In the genomic region with DNA sequence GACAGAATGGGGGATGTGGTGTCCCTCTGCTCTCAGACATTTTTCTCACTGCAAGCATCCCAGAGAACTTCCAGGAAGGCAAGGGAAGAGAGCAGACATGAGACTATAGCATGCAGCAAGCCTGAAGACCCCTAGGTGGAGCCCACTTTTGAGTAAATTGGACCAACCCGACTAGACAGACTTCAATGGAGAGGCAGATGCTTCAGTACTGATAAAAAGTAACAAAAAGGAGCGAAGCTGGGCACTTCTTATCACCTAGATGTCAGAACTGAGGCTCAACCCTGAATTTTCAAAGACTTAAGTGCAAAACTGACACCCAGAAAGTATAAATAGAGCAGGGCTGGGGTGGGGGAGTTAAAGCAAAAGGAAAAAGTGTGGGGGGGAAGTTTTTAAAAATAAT, we compare ENCODE assay signal across 34 cellular contexts.
"Had no signal": no experiment of that assay in that cellular context is flagged by ENCODE, and none has a peak within 500 bp of the region (broad histone marks: within the 10 kb centered on the region; RNA-seq: fewer than 3 reads in every experiment).

No MANE protein-coding gene starts in this region.

- H3K27ac Mint-ChIP-seq: activated CD4-positive, alpha-beta memory T cell treated with anti-CD3 and anti-CD28 coated beads, Interleukin-2, amount 10 ng/mL, durations not matched to agents 7 days and 5 days; activated CD4-positive, alpha-beta T cell treated with anti-CD3 and anti-CD28 coated beads for 36 hours; activated CD4-positive, alpha-beta T cell treated with anti-CD3 and anti-CD28 coated beads, Interleukin-2, amount 10 ng/mL, durations not matched to agents 7 days and 5 days; activated naive CD4-positive, alpha-beta T cell treated with anti-CD3 and anti-CD28 coated beads, Interleukin-2, amount 10 ng/mL, durations not matched to agents 7 days and 5 days; activated naive CD4-positive, alpha-beta T cell treated with anti-CD3 and anti-CD28 coated beads, Interleukin-2, amount 50 U/mL, for 72 hours; activated naive CD8-positive, alpha-beta T cell treated with anti-CD3 and anti-CD28 coated beads, Interleukin-2, amount 10 ng/mL, durations not matched to agents 7 days and 5 days; activated T-cell treated with anti-CD3 and anti-CD28 coated beads, Interleukin-2, amount 50 U/mL, for 24 hours; activated T-cell treated with anti-CD3 and anti-CD28 coated beads, Interleukin-2, amount 50 U/mL, for 72 hours; brain; dendritic cell treated with granulocyte-macrophage colony-stimulating factor and Interleukin-4, amounts not matched to agents 40 ng/mL and 50 ng/mL, for 4 days; T-helper 17 cell; T-helper 2 cell treated with Interferon-gamma antibody and Interleukin-4, amounts not matched to agents 5 μg/mL and 100 μg/mL, for 36 hours had no signal

- H3K4me3 ChIP-seq: ascending aorta, breast epithelium, cardiac muscle cell, colonic mucosa, dorsolateral prefrontal cortex, esophagus squamous epithelium, gastroesophageal sphincter, heart left ventricle had no signal

- H3K36me3 ChIP-seq: ascending aorta, breast epithelium, cardiac muscle cell, colonic mucosa, esophagus squamous epithelium, gastroesophageal sphincter, heart left ventricle had no signal

- H3K27me3 ChIP-seq: ascending aorta, cardiac muscle cell, colonic mucosa, heart left ventricle had no signal

- ATAC-seq: activated CD4-positive, alpha-beta T cell treated with anti-CD3 and anti-CD28 coated beads for 36 hours; activated naive CD4-positive, alpha-beta T cell treated with anti-CD3 and anti-CD28 coated beads, Interleukin-2, amount 50 U/mL, for 72 hours; activated T-cell treated with anti-CD3 and anti-CD28 coated beads, Interleukin-2, amount 50 U/mL, for 72 hours; gastroesophageal sphincter; heart left ventricle; T-helper 17 cell had no signal

- H3K4me1 ChIP-seq: ascending aorta, breast epithelium, colonic mucosa, esophagus squamous epithelium, gastroesophageal sphincter, heart left ventricle had no signal

- H3K36me3 Mint-ChIP-seq: activated naive CD4-positive, alpha-beta T cell treated with anti-CD3 and anti-CD28 coated beads, Interleukin-2, amount 10 ng/mL, durations not matched to agents 7 days and 5 days; activated naive CD4-positive, alpha-beta T cell treated with anti-CD3 and anti-CD28 coated beads, Interleukin-2, amount 50 U/mL, for 72 hours; brain had no signal

- H3K9me3 Mint-ChIP-seq: activated CD4-positive, alpha-beta memory T cell treated with anti-CD3 and anti-CD28 coated beads, Interleukin-2, amount 10 ng/mL, durations not matched to agents 7 days and 5 days; activated CD4-positive, alpha-beta T cell treated with anti-CD3 and anti-CD28 coated beads, Interleukin-2, amount 10 ng/mL, durations not matched to agents 7 days and 5 days; activated naive CD8-positive, alpha-beta T cell treated with anti-CD3 and anti-CD28 coated beads, Interleukin-2, amount 10 ng/mL, durations not matched to agents 7 days and 5 days had no signal

- H3K4me3 Mint-ChIP-seq: activated CD4-positive, alpha-beta memory T cell treated with anti-CD3 and anti-CD28 coated beads, Interleukin-2, amount 10 ng/mL, durations not matched to agents 7 days and 5 days; activated CD4-positive, alpha-beta T cell treated with anti-CD3 and anti-CD28 coated beads for 36 hours; activated CD4-positive, alpha-beta T cell treated with anti-CD3 and anti-CD28 coated beads, Interleukin-2, amount 10 ng/mL, durations not matched to agents 7 days and 5 days; activated naive CD4-positive, alpha-beta T cell treated with anti-CD3 and anti-CD28 coated beads, Interleukin-2, amount 10 ng/mL, durations not matched to agents 7 days and 5 days; activated naive CD8-positive, alpha-beta T cell treated with anti-CD3 and anti-CD28 coated beads, Interleukin-2, amount 10 ng/mL, durations not matched to agents 7 days and 5 days; activated T-cell treated with anti-CD3 and anti-CD28 coated beads, Interleukin-2, amount 50 U/mL, for 24 hours; activated T-cell treated with anti-CD3 and anti-CD28 coated beads, Interleukin-2, amount 50 U/mL, for 72 hours; brain; dendritic cell treated with granulocyte-macrophage colony-stimulating factor and Interleukin-4, amounts not matched to agents 40 ng/mL and 50 ng/mL, for 4 days; T-helper 17 cell; T-helper 2 cell treated with Interferon-gamma antibody and Interleukin-4, amounts not matched to agents 5 μg/mL and 100 μg/mL, for 36 hours had no signal

- H3K27me3 Mint-ChIP-seq: activated CD4-positive, alpha-beta T cell treated with anti-CD3 and anti-CD28 coated beads, Interleukin-2, amount 10 ng/mL, durations not matched to agents 7 days and 5 days; activated naive CD4-positive, alpha-beta T cell treated with anti-CD3 and anti-CD28 coated beads, Interleukin-2, amount 10 ng/mL, durations not matched to agents 7 days and 5 days; activated naive CD8-positive, alpha-beta T cell treated with anti-CD3 and anti-CD28 coated beads, Interleukin-2, amount 10 ng/mL, durations not matched to agents 7 days and 5 days; dendritic cell treated with granulocyte-macrophage colony-stimulating factor and Interleukin-4, amounts not matched to agents 40 ng/mL and 50 ng/mL, for 4 days; T-helper 17 cell had no signal

- H3K27ac ChIP-seq: ascending aorta, breast epithelium, cardiac muscle cell, colonic mucosa, dorsolateral prefrontal cortex, esophagus squamous epithelium, gastroesophageal sphincter, heart left ventricle had no signal

- H3K4me1 Mint-ChIP-seq: activated CD4-positive, alpha-beta memory T cell treated with anti-CD3 and anti-CD28 coated beads, Interleukin-2, amount 10 ng/mL, durations not matched to agents 7 days and 5 days; activated CD4-positive, alpha-beta T cell treated with anti-CD3 and anti-CD28 coated beads for 36 hours; activated CD4-positive, alpha-beta T cell treated with anti-CD3 and anti-CD28 coated beads, Interleukin-2, amount 10 ng/mL, durations not matched to agents 7 days and 5 days; activated naive CD4-positive, alpha-beta T cell treated with anti-CD3 and anti-CD28 coated beads, Interleukin-2, amount 10 ng/mL, durations not matched to agents 7 days and 5 days; activated naive CD8-positive, alpha-beta T cell treated with anti-CD3 and anti-CD28 coated beads, Interleukin-2, amount 10 ng/mL, durations not matched to agents 7 days and 5 days; brain; T-helper 17 cell had no signal

- DNase-seq: activated CD4-positive, alpha-beta memory T cell treated with anti-CD3 and anti-CD28 coated beads, Interleukin-2, amount 10 ng/mL, durations not matched to agents 7 days and 5 days; activated CD4-positive, alpha-beta T cell treated with anti-CD3 and anti-CD28 coated beads for 36 hours; activated CD4-positive, alpha-beta T cell treated with anti-CD3 and anti-CD28 coated beads, Interleukin-2, amount 10 ng/mL, durations not matched to agents 7 days and 5 days; activated CD4-positive, alpha-beta T cell treated with anti-CD3 and anti-CD28 coated beads, Interleukin-2, amount 50 U/mL, for 4 hours; activated CD4-positive, CD25-positive, alpha-beta regulatory T cell; activated CD4-positive, CD25-positive, alpha-beta regulatory T cell treated with anti-CD3 and anti-CD28 coated beads, Interleukin-2, amount 50 U/mL, for 72 hours; activated CD8-positive, alpha-beta memory T cell treated with anti-CD3 and anti-CD28 coated beads, Interleukin-2, amount 50 U/mL, for 48 hours; activated gamma-delta T cell; activated naive CD4-positive, alpha-beta T cell; activated naive CD4-positive, alpha-beta T cell treated with anti-CD3 and anti-CD28 coated beads, Interleukin-2, amount 10 ng/mL, durations not matched to agents 7 days and 5 days; activated naive CD8-positive, alpha-beta T cell treated with anti-CD3 and anti-CD28 coated beads, Interleukin-2, amount 10 ng/mL, durations not matched to agents 7 days and 5 days; activated T-cell treated with anti-CD3 and anti-CD28 coated beads for 4 hours; activated T-cell treated with anti-CD3 and anti-CD28 coated beads, Interleukin-2, amount 50 U/mL, for 24 hours; activated T-cell treated with anti-CD3 and anti-CD28 coated beads, Interleukin-2, amount 50 U/mL, for 72 hours; central memory CD4-positive, alpha-beta T cell; cerebellar nuclear complex; colonic mucosa; dorsolateral prefrontal cortex; effector memory CD4-positive, alpha-beta T cell; esophagus squamous epithelium; foreskin melanocyte; glutamatergic neuron; heart left ventricle; hypothalamus; T-helper 17 cell; T1000 had no signal
